Comparison of ENCODE assay signal across 21 cellular contexts in genomic region chr9:38346811-38347735, GRCh38. TPM values are rescaled to one million over a fixed set of nuclear protein-coding genes. Genes with fewer than 3 reads are reported as not detected.
DNase-seq lines count a peak whose midpoint lies in the region; ATAC-seq and TF ChIP-seq lines count a peak whose summit lies in the region.
"Had no signal": no experiment of that assay in that cellular context is flagged by ENCODE, and none has a peak within 500 bp of the region (broad histone marks: within the 10 kb centered on the region; RNA-seq: fewer than 3 reads in every experiment).

No MANE protein-coding gene starts in this region.

- H3K9me2 ChIP-seq in hepatocyte (replicated peaks; ENCODE audit: insufficient read depth): no peaks in the 10 kb centered on the region

- CTCF ChIA-PET in naive thymus-derived CD4-positive, alpha-beta T cell (lab: Charles Lee): no interaction called here

- H3K4me1 Mint-ChIP-seq in naive thymus-derived CD4-positive, alpha-beta T cell: peaks cover 0 to 6% (median 0%) of the 10 kb centered on the region in 7 donors
- H3K4me1 Mint-ChIP-seq: stimulated activated effector memory CD8-positive, alpha-beta T cell treated with anti-CD3 and anti-CD28 coated beads, Interleukin-12 subunit alpha, Interleukin-12 subunit beta, amount 100 ng/mL, for 72 hours had no signal

- peaks cover 4% of the 10 kb centered on the region for H3K27me3 ChIP-seq in hepatocyte
- no peaks in the 10 kb centered on the region for H3K27me3 ChIP-seq in naive thymus-derived CD4-positive, alpha-beta T cell (ENCODE audit: control insufficient read depth in 2 of 2, insufficient read depth in 2 of 2, low read length in 2 of 2)

- H3K27me3 Mint-ChIP-seq in naive thymus-derived CD4-positive, alpha-beta T cell: peaks cover 0 to 27% (median 11%) of the 10 kb centered on the region in 5 donors

- intact Hi-C loops in naive thymus-derived CD4-positive, alpha-beta T cell (cut with micrococcal nuclease): loop anchor here in 1 of 2 donors (10.0 kb wide), 1 partner anchor 62 kb away; no protein-coding TSS in a partner anchor

- H2AFZ ChIP-seq in hepatocyte: no peak overlapping the region

- POLR2A ChIA-PET in naive thymus-derived CD4-positive, alpha-beta T cell (lab: Charles Lee): no interaction called here

- no peaks in the 10 kb centered on the region for H3K9me3 ChIP-seq in hepatocyte (ENCODE audit: low read depth)
- H3K9me3 ChIP-seq in naive thymus-derived CD4-positive, alpha-beta T cell (ENCODE audit: control insufficient read depth in 2 of 3, low read length in 3 of 3): no peaks in the 10 kb centered on the region
- H3K9me3 ChIP-seq: prostate gland had no signal

- DNase-seq in NCI-H2171 treated with DMSO at 0.1 percent for 48 hours (lab: John Stamatoyannopoulos, UW): peak; percentile 29
- DNase-seq in NCI-H2171 (lab: John Stamatoyannopoulos, UW): no peak
- peak; percentile 34 to 81 for DNase-seq in NCI-H446 (lab: John Stamatoyannopoulos, UW)
- peak; percentile 42 for DNase-seq in hepatocyte (ENCODE audit: low spot score)
- peak; percentile 59 for DNase-seq in renal cortical epithelial cell (ENCODE audit: low read depth)
- DNase-seq in coronary artery (ENCODE audit: low spot score): no peak
- DNase-seq in naive thymus-derived CD4-positive, alpha-beta T cell: no peak
- DNase-seq: activated CD4-positive, CD25-positive, alpha-beta regulatory T cell treated with anti-CD3 and anti-CD28 coated beads, Interleukin-2, amount 50 U/mL, for 72 hours; activated gamma-delta T cell treated with Interleukin-2 at 50 U/mL for 16 hours; central memory CD4-positive, alpha-beta T cell; DND-41; effector CD8-positive, alpha-beta T cell; GOT3; natural killer cell; NCI-H1694 treated with DMSO at 0.1 percent for 48 hours; NCI-H526; T-helper 9 cell had no signal

- peaks cover 0 to 2% (median 0%) of the 10 kb centered on the region in 11 donors for H3K9me3 Mint-ChIP-seq in naive thymus-derived CD4-positive, alpha-beta T cell
- H3K9me3 Mint-ChIP-seq: natural killer cell had no signal

- H4K20me1 ChIP-seq in hepatocyte (ENCODE audit: insufficient read depth, poor library complexity, severe bottlenecking): no peaks in the 10 kb centered on the region

- ATAC-seq in naive thymus-derived CD4-positive, alpha-beta T cell: no peak
- ATAC-seq in GM21723 (IDR thresholded peaks at IDR 0.05; ENCODE audit: unreplicated experiment): no peak
- ATAC-seq: HepG2; natural killer cell; stimulated activated effector memory CD8-positive, alpha-beta T cell treated with anti-CD3 and anti-CD28 coated beads, Interleukin-12 subunit alpha, Interleukin-12 subunit beta, amount 100 ng/mL, for 72 hours had no signal

- TF ChIP-seq CTCF in hepatocyte (IDR thresholded peaks at IDR 0.05; ENCODE audit: poor library complexity) (no peak), coronary artery (IDR thresholded peaks at IDR 0.05) (no peak)

- WGBS in hepatocyte (ENCODE audit: low lambda C conversion rate, missing lambda C conversion rate): 59% methylated on average over 10 of the region's 10 CpGs

- no peak overlapping the region for H3K27ac ChIP-seq in hepatocyte
- H3K27ac ChIP-seq in coronary artery: no peak overlapping the region
- no peak overlapping the region for H3K27ac ChIP-seq in naive thymus-derived CD4-positive, alpha-beta T cell (ENCODE audit: low read depth, low read length)
- H3K27ac ChIP-seq: prostate gland had no signal

- H3K27ac Mint-ChIP-seq in naive thymus-derived CD4-positive, alpha-beta T cell: peak overlapping the region in 1 of 9 donors; percentile 51
- H3K27ac Mint-ChIP-seq: natural killer cell; stimulated activated effector memory CD8-positive, alpha-beta T cell treated with anti-CD3 and anti-CD28 coated beads, Interleukin-12 subunit alpha, Interleukin-12 subunit beta, amount 100 ng/mL, for 72 hours had no signal

- no peaks in the 10 kb centered on the region for H3K36me3 Mint-ChIP-seq in naive thymus-derived CD4-positive, alpha-beta T cell
- H3K36me3 Mint-ChIP-seq: natural killer cell; stimulated activated effector memory CD8-positive, alpha-beta T cell treated with anti-CD3 and anti-CD28 coated beads, Interleukin-12 subunit alpha, Interleukin-12 subunit beta, amount 100 ng/mL, for 72 hours had no signal

- H3K79me2 ChIP-seq in hepatocyte: no peaks in the 10 kb centered on the region

- peaks cover 3% of the 10 kb centered on the region for H3K4me1 ChIP-seq in hepatocyte (ENCODE audit: insufficient read depth)
- no peaks in the 10 kb centered on the region for H3K4me1 ChIP-seq in naive thymus-derived CD4-positive, alpha-beta T cell (ENCODE audit: control insufficient read depth in 2 of 2, insufficient read depth in 2 of 2, low read length in 2 of 2)
- H3K4me1 ChIP-seq: prostate gland had no signal

- no peak overlapping the region for H3K4me3 Mint-ChIP-seq in naive thymus-derived CD4-positive, alpha-beta T cell
- H3K4me3 Mint-ChIP-seq: natural killer cell; stimulated activated effector memory CD8-positive, alpha-beta T cell treated with anti-CD3 and anti-CD28 coated beads, Interleukin-12 subunit alpha, Interleukin-12 subunit beta, amount 100 ng/mL, for 72 hours had no signal

- H3K4me3 ChIP-seq in hepatocyte: no peak overlapping the region
- H3K4me3 ChIP-seq in coronary artery: no peak overlapping the region
- H3K4me3 ChIP-seq in naive thymus-derived CD4-positive, alpha-beta T cell (ENCODE audit: low read length): no peak overlapping the region
- H3K4me3 ChIP-seq: prostate gland had no signal

- no peak overlapping the region for H3K4me2 ChIP-seq in hepatocyte

- no peaks in the 10 kb centered on the region for H3K36me3 ChIP-seq in hepatocyte (replicated peaks; ENCODE audit: insufficient read depth, low read depth)
- H3K36me3 ChIP-seq in naive thymus-derived CD4-positive, alpha-beta T cell (ENCODE audit: control insufficient read depth in 2 of 3, insufficient read depth in 3 of 3, low read length in 3 of 3): no peaks in the 10 kb centered on the region
- H3K36me3 ChIP-seq: prostate gland had no signal

RNA-seq across cellular contexts. Expression of gene ALDH1B1, which starts 45.4 kb away (rescaled TPM):
- total RNA-seq in hepatocyte (40.5 and 45.8 TPM in 2 replicates), renal cortical epithelial cell (43.2 and 162 TPM in 2 replicates)
- polyA plus RNA-seq in hepatocyte: 21.5 and 30.9 TPM in 2 replicates
- total RNA-seq in naive thymus-derived CD4-positive, alpha-beta T cell: 10 to 100 TPM in 1 of 5 experiments, 1 to 10 TPM in 4; 1.9 to 13.4 (median 3.8) TPM
- polyA plus RNA-seq in naive thymus-derived CD4-positive, alpha-beta T cell: 10 to 100 TPM in 1 of 2 donors, 1 to 10 TPM in 1; 6.5 to 10.7 TPM

Comparison
In these comparisons a context has a peak if more than half of its experiments do, and no peak if none do; other contexts are left out.
1. DNase-seq: peak in NCI-H2171 treated with DMSO at 0.1 percent for 48 hours (single experiment), NCI-H446 (2 of 2), hepatocyte (single experiment) and renal cortical epithelial cell (single experiment); none in NCI-H2171 (single experiment), coronary artery (single experiment) and naive thymus-derived CD4-positive, alpha-beta T cell (0 of 9).